ENCODE assay signal across 8 cellular contexts in the genomic region with DNA sequence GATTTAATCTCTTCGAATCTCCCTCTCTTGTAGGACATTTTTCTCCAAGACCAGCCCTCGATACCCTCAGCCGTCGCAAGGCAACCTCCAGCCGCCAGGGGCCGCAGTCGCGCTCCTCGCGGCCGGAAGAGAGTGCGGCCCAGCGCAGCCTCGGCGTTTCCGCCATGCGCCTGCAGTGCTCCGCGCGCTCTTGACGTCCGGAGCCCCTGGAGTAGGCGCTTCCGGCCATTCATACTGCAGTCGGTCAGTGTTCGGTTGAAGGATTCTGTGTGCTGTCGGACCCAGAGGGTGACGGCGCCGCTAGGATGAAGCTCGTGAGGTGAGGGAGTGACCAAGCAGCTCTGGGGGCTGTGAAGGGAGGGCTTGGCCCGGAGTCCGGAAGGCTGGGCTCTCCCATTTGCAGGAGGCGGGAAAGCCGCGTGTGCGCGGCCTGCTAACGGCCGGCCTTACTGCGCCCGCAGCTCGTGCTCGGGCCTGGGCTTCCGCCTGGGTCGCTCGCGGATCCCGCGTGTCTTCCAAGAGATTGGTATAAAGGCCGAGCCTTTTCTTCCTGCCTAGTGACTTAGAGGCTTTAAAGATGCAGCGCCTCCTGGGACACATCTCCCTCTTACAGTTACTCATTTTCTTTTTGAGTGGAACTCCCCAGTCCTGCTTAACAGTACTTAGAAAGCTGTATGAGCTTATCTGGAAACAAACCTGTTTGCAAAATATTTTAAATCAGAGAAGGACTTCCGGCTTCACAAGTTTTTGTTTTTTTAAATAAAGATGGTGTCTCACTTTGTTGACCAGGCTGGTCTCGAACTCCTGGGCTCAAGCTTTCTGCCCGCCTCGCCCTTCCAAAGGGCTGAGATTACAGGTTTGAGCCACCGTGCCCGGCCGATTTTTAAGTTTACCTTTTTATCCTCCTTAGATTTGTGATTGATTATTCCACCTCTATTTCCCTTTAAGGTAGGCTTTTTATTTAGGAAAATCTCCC. TPM values are rescaled to one million over a fixed set of nuclear protein-coding genes. Genes with fewer than 3 reads are reported as not detected.
DNase-seq lines count a peak whose midpoint lies in the region; ATAC-seq, FAIRE-seq and TF ChIP-seq lines count a peak whose summit lies in the region.

TSS of gene SNRPD1 (plus strand) at position 190 of the 976 bp plus-strand sequence. CDS start at position 306, 116 bp downstream.

- WGBS in adrenal gland, 4 donors = 0 to 2% (median 1%) methylated on average over 16 to 59 of the region's 59 CpGs
- 0 to 1% methylated on average over 59 of the region's 59 CpGs for WGBS in heart right ventricle, 2 donors

- no peaks in the 10 kb centered on the region for H3K36me3 ChIP-seq in adrenal gland (replicated peaks in 1 of 2)
- H3K36me3 ChIP-seq in heart right ventricle = peaks cover 0 to 31% (median 11%) of the 10 kb centered on the region in 9 donors

- H3K27ac Mint-ChIP-seq in T-cell = peak within 1 kb of the TSS; percentile 97 to 99

- DNase-seq in GM12892 (ENCODE audit: insufficient read length) (peak; percentile 92), NCI-H1436 treated with DMSO at 0.1 percent for 48 hours (lab: John Stamatoyannopoulos, UW) (peak; percentile 26), T-cell (peak; percentile 66 to 90 (median 82)), adrenal gland (peak; percentile 83 to 91 (median 89)), heart right ventricle (peak; percentile 87 to 90), posterior vena cava (ENCODE audit: low spot score) (peak; percentile 97), ureter (ENCODE audit: low spot score) (peak; percentile 87)

- H3K9me3 ChIP-seq in adrenal gland (replicated peaks in 1 of 3) = no peaks in the 10 kb centered on the region
- H3K9me3 ChIP-seq in heart right ventricle = no peaks in the 10 kb centered on the region

- intact Hi-C loops in adrenal gland (cut with DNase I) = loop anchor here in 1 of 2 donors (10.0 kb wide), 1 partner anchor 242 kb away; no protein-coding TSS in a partner anchor
- intact Hi-C loops in heart right ventricle (cut with DNase I) = loop anchor here in 2 of 10 donors (10.0 kb wide), 2 partner anchors 92 to 242 kb away; partner anchors contain the start of gene ABHD3 (in 2 of the 2)
- intact Hi-C loops in posterior vena cava (cut with DNase I) = no loop called here

- H3K27ac ChIP-seq in adrenal gland (peak within 1 kb of the TSS; percentile 56 to 90 (median 76)), heart right ventricle (peak within 1 kb of the TSS; percentile 16 to 93 (median 82))

- H3K4me1 Mint-ChIP-seq in T-cell = peaks cover 48 to 55% (median 49%) of the 10 kb centered on the region in 3 donors

- no peaks in the 10 kb centered on the region for H3K9me3 Mint-ChIP-seq in T-cell

- TF ChIP-seq CTCF in adrenal gland (IDR thresholded peaks at IDR 0.05) = peak; percentile 86 to 94 (median 92)
- TF ChIP-seq CTCF in heart right ventricle (IDR thresholded peaks at IDR 0.05) = peak; percentile 88 to 99 (median 95)

- H3K36me3 Mint-ChIP-seq in T-cell = peaks cover 15% of the 10 kb centered on the region

- CTCF ChIA-PET in T-cell (lab: Charles Lee) = interaction anchor here (0.6 to 5.5 kb wide), 11 partner anchors 12 to 1928 kb away, joined by 3 to 83 read pairs (median 3); partner anchors contain the start of genes ESCO1 (in 2 of the 2), ABHD3 (in 1 of the 2) and MIB1 (in 1 of the 2)

- FAIRE-seq in GM12892 (lab: Jason Lieb, UNC) = peak; percentile 85

- POLR2A ChIA-PET in T-cell (lab: Charles Lee) = interaction anchor here (0.6 to 1.7 kb wide), 4 partner anchors 12 to 70 kb away, joined by 4 to 18 read pairs (median 11); partner anchors contain the start of gene ESCO1 (in 2 of the 2)

- H3K27me3 Mint-ChIP-seq in T-cell = no peaks in the 10 kb centered on the region

- TF ChIP-seq POLR2A in GM12892 (IDR thresholded peaks at IDR 0.05; ENCODE audit: low read depth, low read length) = peak; percentile 97
- TF ChIP-seq POLR2A in adrenal gland (IDR thresholded peaks at IDR 0.05) = peak; percentile 19 to 44

- ATAC-seq in HG02852 (IDR thresholded peaks at IDR 0.05; ENCODE audit: unreplicated experiment) = peak; percentile 98
- peak; percentile 98 to 100 (median 99) for ATAC-seq in T-cell (replicated peaks in 1 of 4)
- ATAC-seq in heart right ventricle = peak; percentile 99 to 100 (median 99)

- H3K27me3 ChIP-seq in adrenal gland = no peaks in the 10 kb centered on the region
- H3K27me3 ChIP-seq in heart right ventricle = no peaks in the 10 kb centered on the region

- H3K4me1 ChIP-seq in adrenal gland (replicated peaks in 1 of 2) = peaks cover 9 to 22% of the 10 kb centered on the region in 2 donors
- peaks cover 3 to 23% (median 20%) of the 10 kb centered on the region in 9 donors for H3K4me1 ChIP-seq in heart right ventricle

- H3K4me3 ChIP-seq in adrenal gland (peak within 1 kb of the TSS; percentile 21 to 89 (median 46)), heart right ventricle (peak within 1 kb of the TSS; percentile 58 to 97 (median 77))

- peak within 1 kb of the TSS; percentile 98 to 99 (median 98) for H3K4me3 Mint-ChIP-seq in T-cell

RNA-seq across cellular contexts. Expression of gene SNRPD1, which starts in this region (rescaled TPM):
- 130 TPM for polyA plus RNA-seq in GM12892 (2012; ENCODE audit: missing spikeins)
- total RNA-seq in T-cell (10 to 100 TPM; 18.7 to 31.2 (median 30.7) TPM), adrenal gland (10 to 100 TPM in 4 of 8 donors, 1 to 10 TPM in 4; 2.6 to 53.4 (median 15.3) TPM), heart right ventricle (10 to 100 TPM; 13.8 to 36.3 (median 19.1) TPM), posterior vena cava (10 to 100 TPM; 32.8 to 36.5 TPM), ureter (55.8 TPM)
- polyA plus RNA-seq in adrenal gland (100 to 1,000 TPM in 1 of 3 donors, 10 to 100 TPM in 2; 12.2 to 104 (median 13.3) TPM), heart right ventricle (10 to 100 TPM; 11.1 to 16.6 TPM)

Comparison
In these comparisons a context has a peak if more than half of its experiments do, and no peak if none do; other contexts are left out.
1. Peak in every context shown above with its lines: DNase-seq, ATAC-seq, H3K4me3 ChIP-seq and H3K27ac ChIP-seq.
2. DNase-seq: peak in every context shown above with its lines; median percentile 97 in posterior vena cava; 92 in GM12892; 89 in adrenal gland; 88 in heart right ventricle; 87 in ureter; 82 in T-cell; 26 in NCI-H1436 treated with DMSO at 0.1 percent for 48 hours.